20 cellular contexts compared by ENCODE assay signal in genomic region chr22:46611189-46611588, GRCh38.
"Had no signal": no experiment of that assay in that cellular context is flagged by ENCODE, and none has a peak within 500 bp of the region (broad histone marks: within the 10 kb centered on the region; RNA-seq: fewer than 3 reads in every experiment).

No MANE protein-coding gene starts in this region.

- H3K27ac ChIP-seq: KMS-11, RWPE1 had no signal

- ATAC-seq: HepG2, Panc1, PC-3 had no signal

- FAIRE-seq: HepG2 had no signal

- DNase-seq: IMR-90; NCI-H1048; NCI-H1105; NCI-H1417; NCI-H1436 treated with DMSO at 0.1 percent for 48 hours; NCI-H1694; NCI-H187 treated with DMSO at 0.1 percent for 48 hours; NCI-H2029 treated with DMSO at 0.1 percent for 48 hours; NCI-H2171 treated with DMSO at 0.1 percent for 48 hours; NCI-H345; NCI-H446 treated with DMSO at 0.1 percent for 48 hours; NCI-H510A treated with DMSO at 0.1 percent for 48 hours; NCI-H526; NK-92 treated with Interleukin-12 subunit alpha and Interleukin-12 subunit beta, amount 100 ng/mL, for 24 hours; PC-3; SHP77 had no signal

- H3K9ac ChIP-seq: KMS-11 had no signal

- H3K4me2 ChIP-seq: KMS-11 had no signal
